ENCODE assay signal across 2 cellular contexts in genomic region chr5:107610795-107611194, GRCh38.
TF ChIP-seq lines count a peak whose summit lies in the region.

No MANE protein-coding gene starts in this region.

TF ChIP-seq in GM23338, 12 proteins besides CTCF, POLR2A, EP300 and RAD21:
- TF ChIP-seq POLR2AphosphoS5 (IDR thresholded peaks at IDR 0.05; ENCODE audit: low read depth) (no peak), NANOG (IDR thresholded peaks at IDR 0.05; ENCODE audit: borderline replicate concordance) (no peak), JUNB (IDR thresholded peaks at IDR 0.05; ENCODE audit: unreplicated experiment) (no peak), CREB1 (CRISPR knock-in tag; IDR thresholded peaks at IDR 0.05; ENCODE audit: low read depth) (no peak), STAT1 (IDR thresholded peaks at IDR 0.05; ENCODE audit: unreplicated experiment) (no peak), EZH2phosphoT487 (IDR thresholded peaks at IDR 0.05; ENCODE audit: unreplicated experiment) (no peak), ZNF331 (CRISPR knock-in tag; IDR thresholded peaks at IDR 0.05; ENCODE audit: low read depth) (no peak)

TF ChIP-seq in H1, 55 proteins besides CTCF, POLR2A, EP300 and RAD21:
- TF ChIP-seq SIRT6 (IDR thresholded peaks at IDR 0.05; ENCODE audit: low read length) (no peak), RFX5 (IDR thresholded peaks at IDR 0.05; ENCODE audit: borderline replicate concordance, low read depth, low read length) (peak; percentile 45; the same call in 1 of the 2 replicates)
